In genomic region chr22:49594078-49594477, GRCh38 we compare ENCODE assay signal across 27 cellular contexts.
"Had no signal": no experiment of that assay in that cellular context is flagged by ENCODE, and none has a peak within 500 bp of the region (broad histone marks: within the 10 kb centered on the region; RNA-seq: fewer than 3 reads in every experiment).

No MANE protein-coding gene starts in this region.

- H3K4me1 ChIP-seq: neural progenitor cell, parathyroid adenoma, psoas muscle, right lobe of liver, sigmoid colon, stomach, thyroid gland, tibial nerve, vagina had no signal

- H3K36me3 Mint-ChIP-seq: natural killer cell; neural progenitor cell; stimulated activated effector memory CD8-positive, alpha-beta T cell treated with anti-CD3 and anti-CD28 coated beads, Interleukin-12 subunit alpha, Interleukin-12 subunit beta, amount 100 ng/mL, for 72 hours; type B pancreatic cell had no signal

- H3K4me3 ChIP-seq: neural progenitor cell, ovary, psoas muscle, right lobe of liver, sigmoid colon, stomach, thoracic aorta, thyroid gland, tibial nerve, vagina had no signal

- H3K27ac ChIP-seq: neural progenitor cell, ovary, parathyroid adenoma, psoas muscle, right lobe of liver, sigmoid colon, stomach, thoracic aorta, thyroid gland, tibial nerve, vagina had no signal

- H3K36me3 ChIP-seq: neural progenitor cell, ovary, right lobe of liver, sigmoid colon, stomach, thoracic aorta, thyroid gland, tibial nerve, vagina had no signal

- ATAC-seq: natural killer cell; psoas muscle; right cardiac atrium; right lobe of liver; stimulated activated effector memory CD8-positive, alpha-beta T cell treated with anti-CD3 and anti-CD28 coated beads, Interleukin-12 subunit alpha, Interleukin-12 subunit beta, amount 100 ng/mL, for 72 hours; stimulated activated naive B cell treated with anti-CD40 and anti-IgM and Interleukin-4, amounts not matched to agents 10 μg/mL and 1 μg/mL and 100 μg/mL, for 72 hours had no signal

- H3K9ac ChIP-seq: neural progenitor cell, parathyroid adenoma had no signal

- H3K27me3 ChIP-seq: neural progenitor cell, ovary, right lobe of liver, sigmoid colon, thyroid gland, tibial nerve, vagina had no signal

- DNase-seq: natural killer cell; occipital lobe; ovary; psoas muscle; right cardiac atrium; right lobe of liver; sigmoid colon; small intestine; stimulated activated CD4-positive, alpha-beta T cell treated with anti-CD3 and anti-CD28 coated beads, Interleukin-15, amount 100 ng/mL, for 24 hours; stimulated activated CD4-positive, alpha-beta T cell treated with anti-CD3 and anti-CD28 coated beads, Interleukin-2, amount 100 ng/mL, for 24 hours; stimulated activated CD4-positive, alpha-beta T cell treated with anti-CD3 and anti-CD28 coated beads, Interleukin-2, amount 100 ng/mL, for 48 hours; stimulated activated CD4-positive, alpha-beta T cell treated with anti-CD3 and anti-CD28 coated beads, Interleukin-4, amount 100 ng/mL, for 24 hours; stimulated activated naive B cell treated with anti-CD40 and anti-IgM and Interleukin-4, amounts not matched to agents 10 μg/mL and 1 μg/mL and 100 μg/mL, for 72 hours; stimulated activated naive CD4-positive, alpha-beta T cell treated with Interleukin-2 at 50 U/mL for 16 hours; stomach; thyroid gland had no signal

- H3K27ac Mint-ChIP-seq: natural killer cell; nephron; neural progenitor cell; progenitor cell of endocrine pancreas; stimulated activated effector memory CD8-positive, alpha-beta T cell treated with anti-CD3 and anti-CD28 coated beads, Interleukin-12 subunit alpha, Interleukin-12 subunit beta, amount 100 ng/mL, for 72 hours; stimulated activated naive B cell treated with anti-CD40 and anti-IgM and Interleukin-4, amounts not matched to agents 10 μg/mL and 1 μg/mL and 100 μg/mL, for 72 hours; stimulated activated naive CD8-positive, alpha-beta T cell treated with anti-CD3 and anti-CD28 coated beads, Interleukin-15, Interleukin-2, amounts not matched to agents 100 ng/mL and 50 ng/mL, for 24 hours; type B pancreatic cell had no signal

- H3K4me3 Mint-ChIP-seq: natural killer cell; nephron; neural progenitor cell; stimulated activated effector memory CD8-positive, alpha-beta T cell treated with anti-CD3 and anti-CD28 coated beads, Interleukin-12 subunit alpha, Interleukin-12 subunit beta, amount 100 ng/mL, for 72 hours; stimulated activated naive B cell treated with anti-CD40 and anti-IgM and Interleukin-4, amounts not matched to agents 10 μg/mL and 1 μg/mL and 100 μg/mL, for 72 hours; stimulated activated naive CD8-positive, alpha-beta T cell treated with anti-CD3 and anti-CD28 coated beads, Interleukin-15, Interleukin-2, amounts not matched to agents 100 ng/mL and 50 ng/mL, for 24 hours; type B pancreatic cell had no signal

- FAIRE-seq: small intestine, urothelium cell line had no signal

- H3K9me3 Mint-ChIP-seq: natural killer cell; nephron; stimulated activated effector memory CD8-positive, alpha-beta T cell treated with anti-CD3 and anti-CD28 coated beads, Interleukin-12 subunit alpha, Interleukin-12 subunit beta, amount 100 ng/mL, for 72 hours; stimulated activated naive B cell treated with anti-CD40 and anti-IgM and Interleukin-4, amounts not matched to agents 10 μg/mL and 1 μg/mL and 100 μg/mL, for 72 hours; stimulated activated naive CD8-positive, alpha-beta T cell treated with anti-CD3 and anti-CD28 coated beads, Interleukin-15, Interleukin-2, amounts not matched to agents 100 ng/mL and 50 ng/mL, for 24 hours; type B pancreatic cell had no signal

- H3K4me1 Mint-ChIP-seq: nephron; neural progenitor cell; stimulated activated effector memory CD8-positive, alpha-beta T cell treated with anti-CD3 and anti-CD28 coated beads, Interleukin-12 subunit alpha, Interleukin-12 subunit beta, amount 100 ng/mL, for 72 hours; stimulated activated naive B cell treated with anti-CD40 and anti-IgM and Interleukin-4, amounts not matched to agents 10 μg/mL and 1 μg/mL and 100 μg/mL, for 72 hours had no signal

- H3K9me3 ChIP-seq: ovary, psoas muscle, right lobe of liver, stomach, thoracic aorta, thyroid gland, vagina had no signal

- H3K27me3 Mint-ChIP-seq: progenitor cell of endocrine pancreas; stimulated activated naive B cell treated with anti-CD40 and anti-IgM and Interleukin-4, amounts not matched to agents 10 μg/mL and 1 μg/mL and 100 μg/mL, for 72 hours; stimulated activated naive CD8-positive, alpha-beta T cell treated with anti-CD3 and anti-CD28 coated beads, Interleukin-15, Interleukin-2, amounts not matched to agents 100 ng/mL and 50 ng/mL, for 24 hours; type B pancreatic cell had no signal
